1 cellular context compared by ENCODE assay signal in genomic region chr5:173197375-173197891, GRCh38.
TF ChIP-seq lines count a peak whose summit lies in the region.

No MANE protein-coding gene starts in this region.

TF ChIP-seq in K562, 482 proteins besides CTCF, POLR2A, EP300 and RAD21:
- no peak for TF ChIP-seq KDM5B (IDR thresholded peaks at IDR 0.05; ENCODE audit: insufficient replicate concordance, low read depth, low read length)
- TF ChIP-seq ZNF263 (CRISPR knock-in tag; IDR thresholded peaks at IDR 0.05; ENCODE audit: borderline replicate concordance), result peak; percentile 66; the same call in 1 of the 2 replicates
